Comparison of ENCODE assay signal across 16 cellular contexts in genomic region chr12:96220902-96221301, GRCh38. TPM values are rescaled to one million over a fixed set of nuclear protein-coding genes. Genes with fewer than 3 reads are reported as not detected.
DNase-seq lines count a peak whose midpoint lies in the region; ATAC-seq and TF ChIP-seq lines count a peak whose summit lies in the region.
"Had no signal": no experiment of that assay in that cellular context is flagged by ENCODE, and none has a peak within 500 bp of the region (broad histone marks: within the 10 kb centered on the region; RNA-seq: fewer than 3 reads in every experiment).

No MANE protein-coding gene starts in this region.

- peak overlapping the region; percentile 74 to 81 for H3K27ac ChIP-seq in left lung
- H3K27ac ChIP-seq: parathyroid adenoma had no signal

- TF ChIP-seq CTCF in Calu3 (IDR thresholded peaks at IDR 0.05; ENCODE audit: unreplicated experiment) (no peak), left lung (IDR thresholded peaks at IDR 0.05) (no peak)

- intact Hi-C loops in Calu3 (cut with micrococcal nuclease; ENCODE audit: unreplicated experiment) (no loop called here), left lung (cut with DNase I) (no loop called here)

- H3K36me3 ChIP-seq in left lung = peaks cover 0 to 45% of the 10 kb centered on the region in 2 donors

- CTCF ChIA-PET in Calu3 (lab: Charles Lee) = interaction anchor here (0.6 to 0.7 kb wide), 4 partner anchors 104 to 250 kb away, joined by 3 to 7 read pairs (median 6); no protein-coding TSS in a partner anchor

- BruUV-seq in Calu3 (replicated peaks; lab: Mats Ljungman, UMichigan) = no TSS peak

- H3K27ac Mint-ChIP-seq in Calu3 (ENCODE audit: unreplicated experiment) = peak overlapping the region; percentile 98
- H3K27ac Mint-ChIP-seq: activated B cell treated with CpG ODN at 0.5 μM for 24 hours; activated naive CD8-positive, alpha-beta T cell; B cell had no signal

- H3K9me3 ChIP-seq in left lung = no peaks in the 10 kb centered on the region

- H3K27me3 Mint-ChIP-seq in Calu3 (ENCODE audit: unreplicated experiment) = no peaks in the 10 kb centered on the region
- H3K27me3 Mint-ChIP-seq: activated B cell treated with CpG ODN at 0.5 μM for 24 hours; activated naive CD8-positive, alpha-beta T cell; B cell had no signal

- H3K4me3 Mint-ChIP-seq in Calu3 (ENCODE audit: low read depth, unreplicated experiment) = peak overlapping the region; percentile 76
- H3K4me3 Mint-ChIP-seq: activated B cell treated with CpG ODN at 0.5 μM for 24 hours; activated naive CD8-positive, alpha-beta T cell; B cell had no signal

- peaks cover 19% of the 10 kb centered on the region for H3K36me3 Mint-ChIP-seq in Calu3 (ENCODE audit: insufficient read depth, unreplicated experiment)

- peaks cover 0 to 27% of the 10 kb centered on the region in 2 donors for H3K4me1 ChIP-seq in left lung
- H3K4me1 ChIP-seq: parathyroid adenoma had no signal

- ATAC-seq in esophagus mucosa (peak; percentile 22), left lung (peak; percentile 29), HG03280 (IDR thresholded peaks at IDR 0.05; ENCODE audit: unreplicated experiment) (no peak)

- peaks cover 31% of the 10 kb centered on the region for H3K4me1 Mint-ChIP-seq in Calu3 (ENCODE audit: low read depth, unreplicated experiment)

- no peak overlapping the region for H3K4me3 ChIP-seq in left lung

- H3K27me3 ChIP-seq in left lung = no peaks in the 10 kb centered on the region

- DNase-seq in Calu3 (no peak), RKO (ENCODE audit: low spot score) (peak; percentile 34), left lung (no peak), DMS53 treated with DMSO at 0.1 percent for 48 hours (lab: John Stamatoyannopoulos, UW; ENCODE audit: unreplicated experiment) (no peak), NCI-H1694 treated with DMSO at 0.1 percent for 48 hours (lab: John Stamatoyannopoulos, UW) (no peak), CD1c-positive myeloid dendritic cell (ENCODE audit: extremely low spot score) (no peak)
- DNase-seq: activated B cell treated with CpG ODN at 0.5 μM for 24 hours; NCI-H1105 treated with DMSO at 0.1 percent for 48 hours; NCI-H345; stimulated activated CD4-positive, alpha-beta T cell treated with anti-CD3 and anti-CD28 coated beads, Interleukin-15, amount 100 ng/mL, for 24 hours; SW 1271 had no signal

- H3K9me3 Mint-ChIP-seq in Calu3 (ENCODE audit: low read depth, unreplicated experiment) = no peaks in the 10 kb centered on the region
- H3K9me3 Mint-ChIP-seq: activated B cell treated with CpG ODN at 0.5 μM for 24 hours had no signal

RNA-seq across cellular contexts. Expression of gene ELK3, which starts 26.7 kb away (rescaled TPM):
- total RNA-seq in Calu3 (2022) (25.6 and 34.1 TPM in 2 replicates), esophagus mucosa (45.4 TPM), left lung (10 to 100 TPM; 39.1 to 55.1 TPM)
